In the genomic region with DNA sequence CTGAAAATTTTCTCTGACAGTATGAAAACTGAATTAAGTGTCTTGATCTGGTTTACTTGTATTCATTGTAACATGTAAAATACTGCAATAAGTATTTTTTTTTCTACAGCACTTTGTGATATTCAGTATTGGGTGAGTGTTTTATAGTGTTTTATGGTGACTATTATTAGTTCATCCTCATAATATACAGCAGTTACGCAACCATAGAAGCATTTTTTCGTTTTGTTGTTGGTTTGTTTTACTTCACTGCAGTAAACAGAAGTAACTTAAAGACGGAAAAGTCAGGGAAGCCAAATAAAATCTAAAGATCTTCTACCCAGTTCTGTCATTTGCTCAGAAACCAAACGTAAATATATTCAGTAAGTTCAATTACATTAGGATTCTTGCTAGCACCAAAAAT, we compare ENCODE assay signal across 29 cellular contexts.
"Had no signal": no experiment of that assay in that cellular context is flagged by ENCODE, and none has a peak within 500 bp of the region (broad histone marks: within the 10 kb centered on the region; RNA-seq: fewer than 3 reads in every experiment).

No MANE protein-coding gene starts in this region.

- DNase-seq: immature natural killer cell; kidney; left colon; left lung; lower lobe of right lung; mammary epithelial cell; mesenchymal stem cell; naive thymus-derived CD8-positive, alpha-beta T cell; nucleus accumbens; pancreas; posterior cingulate gyrus; retina; right cardiac atrium; stimulated activated CD4-positive, alpha-beta T cell treated with anti-CD3 and anti-CD28 coated beads, Interleukin-12 subunit alpha, Interleukin-12 subunit beta, amount 100 ng/mL, for 4 hours; stimulated activated CD4-positive, alpha-beta T cell treated with anti-CD3 and anti-CD28 coated beads, Interleukin-15, amount 100 ng/mL, for 24 hours; stimulated activated CD4-positive, alpha-beta T cell treated with anti-CD3 and anti-CD28 coated beads, Interleukin-2, amount 100 ng/mL, for 24 hours; stimulated activated CD4-positive, alpha-beta T cell treated with anti-CD3 and anti-CD28 coated beads, Interleukin-4, amount 100 ng/mL, for 1 hour; stimulated activated naive B cell treated with anti-CD40 and anti-IgM and Interleukin-4, amounts not matched to agents 10 μg/mL and 1 μg/mL and 100 μg/mL, for 72 hours; stimulated activated naive CD8-positive, alpha-beta T cell treated with anti-CD3 and anti-CD28 coated beads, Interleukin-15, Interleukin-2, amounts not matched to agents 100 U/mL and 50 U/mL, for 24 hours; stomach; testis; thyroid gland; transverse colon; upper lobe of left lung had no signal

- H3K27me3 ChIP-seq: left lung, pancreas, stomach, testis, thyroid gland, transverse colon, upper lobe of left lung, vagina had no signal

- FAIRE-seq: islet of Langerhans had no signal

- ATAC-seq: left colon; left lung; lower lobe of right lung; naive thymus-derived CD8-positive, alpha-beta T cell; pancreas; right cardiac atrium; sciatic nerve; stimulated activated naive B cell treated with anti-CD40 and anti-IgM and Interleukin-4, amounts not matched to agents 10 μg/mL and 1 μg/mL and 100 μg/mL, for 72 hours; stimulated activated naive CD8-positive, alpha-beta T cell treated with anti-CD3 and anti-CD28 coated beads, Interleukin-15, Interleukin-2, amounts not matched to agents 100 U/mL and 50 U/mL, for 24 hours had no signal

- H3K36me3 ChIP-seq: left lung, lower lobe of right lung, pancreas, prostate gland, stomach, thyroid gland, transverse colon had no signal

- H3K4me1 ChIP-seq: left lung, lower lobe of right lung, pancreas, prostate gland, stomach, testis, thyroid gland, transverse colon, upper lobe of left lung, vagina had no signal

- H3K9me3 ChIP-seq: left lung, lower lobe of right lung, pancreas, prostate gland, stomach, testis, thyroid gland, transverse colon, upper lobe of left lung, vagina had no signal

- H3K27ac ChIP-seq: left lung, lower lobe of right lung, pancreas, prostate gland, skin epidermis, stomach, testis, thyroid gland, transverse colon, upper lobe of left lung, vagina had no signal

- H3K4me3 ChIP-seq: left lung, lower lobe of right lung, pancreas, prostate gland, skin epidermis, stomach, testis, thyroid gland, transverse colon, upper lobe of left lung, vagina had no signal
